In the genomic region with DNA sequence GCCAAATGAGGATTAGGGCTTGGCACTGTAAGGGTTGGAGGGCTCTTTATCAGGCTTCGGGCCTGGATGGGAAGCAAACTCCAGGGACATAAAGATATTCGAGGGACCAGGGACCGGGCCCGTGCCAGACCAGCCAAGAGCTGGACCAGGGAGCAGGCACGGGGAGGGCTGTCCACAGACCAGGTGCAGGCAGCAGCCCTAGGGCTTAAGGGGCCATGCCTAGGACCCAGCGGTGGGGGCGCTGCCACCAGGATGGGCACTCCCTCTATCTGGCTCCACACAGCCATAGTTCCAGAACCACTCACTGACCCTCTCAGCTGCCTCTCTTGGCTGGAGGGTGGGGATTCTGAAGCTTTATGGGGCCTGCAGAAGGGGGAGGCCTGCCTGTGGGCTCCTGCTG, we compare ENCODE assay signal across 25 cellular contexts. TPM values are rescaled to one million over a fixed set of nuclear protein-coding genes. Genes with fewer than 3 reads are reported as not detected.
"Had no signal": no experiment of that assay in that cellular context is flagged by ENCODE, and none has a peak within 500 bp of the region (broad histone marks: within the 10 kb centered on the region; RNA-seq: fewer than 3 reads in every experiment).

No MANE protein-coding gene starts in this region.

- H3K27ac ChIP-seq: SJCRH30 had no signal

- H3K27ac Mint-ChIP-seq: activated B cell treated with CpG ODN at 0.5 μM for 24 hours; activated CD4-positive, alpha-beta memory T cell treated with anti-CD3 and anti-CD28 coated beads for 36 hours; activated CD4-positive, alpha-beta T cell treated with anti-CD3 and anti-CD28 coated beads, Interleukin-2, amount 10 ng/mL, durations not matched to agents 24 days and 14 days; activated naive CD4-positive, alpha-beta T cell treated with anti-CD3 and anti-CD28 coated beads for 36 hours; activated naive CD8-positive, alpha-beta T cell; activated T-helper 17 cell treated with anti-CD3 and anti-CD28 coated beads, Interleukin-2, amount 50 U/mL, for 72 hours; T-helper 1 cell treated with Interleukin-12 subunit alpha and Interleukin-12 subunit beta and Interleukin-4 antibody, amounts not matched to agents 30 μg/mL and 1 μg/mL, for 36 hours had no signal

- H3K4me1 Mint-ChIP-seq: activated B cell treated with CpG ODN at 0.5 μM for 24 hours; activated T-helper 17 cell treated with anti-CD3 and anti-CD28 coated beads, Interleukin-2, amount 50 U/mL, for 72 hours had no signal

- H3K4me3 ChIP-seq: SJCRH30 had no signal

- ATAC-seq: activated T-cell treated with anti-CD3 and anti-CD28 coated beads, Interleukin-2, amount 50 U/mL, for 4 hours; activated T-helper 17 cell treated with anti-CD3 and anti-CD28 coated beads, Interleukin-2, amount 50 U/mL, for 72 hours had no signal

- H3K9me3 ChIP-seq: SJCRH30 had no signal

- DNase-seq: activated B cell treated with CpG ODN at 0.5 μM for 24 hours; activated CD4-positive, alpha-beta memory T cell treated with anti-CD3 and anti-CD28 coated beads for 36 hours; activated CD4-positive, alpha-beta T cell treated with anti-CD3 and anti-CD28 coated beads for 1 hour; activated CD4-positive, alpha-beta T cell treated with anti-CD3 and anti-CD28 coated beads, Interleukin-2, amount 10 ng/mL, durations not matched to agents 24 days and 14 days; activated CD8-positive, alpha-beta memory T cell treated with anti-CD3 and anti-CD28 coated beads for 24 hours; activated gamma-delta T cell; activated naive CD4-positive, alpha-beta T cell treated with anti-CD3 and anti-CD28 coated beads for 36 hours; activated T-cell treated with anti-CD3 and anti-CD28 coated beads, Interleukin-2, amount 50 U/mL, for 4 hours; amygdala; KBM-7; NCI-H1048; NCI-H1694; NCI-H2029; NCI-H524; NCI-H748 treated with DMSO at 0.1 percent for 48 hours; Right ventricle myocardium superior; SJCRH30 had no signal

- H3K4me3 Mint-ChIP-seq: activated B cell treated with CpG ODN at 0.5 μM for 24 hours; activated CD4-positive, alpha-beta memory T cell treated with anti-CD3 and anti-CD28 coated beads for 36 hours; activated CD4-positive, alpha-beta T cell treated with anti-CD3 and anti-CD28 coated beads, Interleukin-2, amount 10 ng/mL, durations not matched to agents 24 days and 14 days; activated naive CD4-positive, alpha-beta T cell treated with anti-CD3 and anti-CD28 coated beads for 36 hours; activated naive CD8-positive, alpha-beta T cell; activated T-cell treated with anti-CD3 and anti-CD28 coated beads, Interleukin-2, amount 50 U/mL, for 4 hours; activated T-helper 17 cell treated with anti-CD3 and anti-CD28 coated beads, Interleukin-2, amount 50 U/mL, for 72 hours; brain; T-helper 1 cell treated with Interleukin-12 subunit alpha and Interleukin-12 subunit beta and Interleukin-4 antibody, amounts not matched to agents 30 μg/mL and 1 μg/mL, for 36 hours had no signal

- H3K9me3 Mint-ChIP-seq: activated B cell treated with CpG ODN at 0.5 μM for 24 hours; activated CD4-positive, alpha-beta memory T cell treated with anti-CD3 and anti-CD28 coated beads for 36 hours; activated CD4-positive, alpha-beta T cell treated with anti-CD3 and anti-CD28 coated beads, Interleukin-2, amount 10 ng/mL, durations not matched to agents 24 days and 14 days; activated naive CD4-positive, alpha-beta T cell treated with anti-CD3 and anti-CD28 coated beads for 36 hours; activated T-cell treated with anti-CD3 and anti-CD28 coated beads, Interleukin-2, amount 50 U/mL, for 4 hours; activated T-helper 17 cell treated with anti-CD3 and anti-CD28 coated beads, Interleukin-2, amount 50 U/mL, for 72 hours; brain; T-helper 1 cell treated with Interleukin-12 subunit alpha and Interleukin-12 subunit beta and Interleukin-4 antibody, amounts not matched to agents 30 μg/mL and 1 μg/mL, for 36 hours had no signal

- H3K36me3 ChIP-seq: SJCRH30 had no signal

- H3K36me3 Mint-ChIP-seq: activated CD4-positive, alpha-beta memory T cell treated with anti-CD3 and anti-CD28 coated beads for 36 hours; activated naive CD8-positive, alpha-beta T cell; brain had no signal

- H3K4me1 ChIP-seq: SJCRH30 had no signal

- FAIRE-seq: astrocyte, colon had no signal

RNA-seq across cellular contexts. Expression of gene FAM241B, which starts 32.9 kb away (rescaled TPM):
- total RNA-seq: LHCN-M2, OCI-LY7 had no signal
